In the genomic region with DNA sequence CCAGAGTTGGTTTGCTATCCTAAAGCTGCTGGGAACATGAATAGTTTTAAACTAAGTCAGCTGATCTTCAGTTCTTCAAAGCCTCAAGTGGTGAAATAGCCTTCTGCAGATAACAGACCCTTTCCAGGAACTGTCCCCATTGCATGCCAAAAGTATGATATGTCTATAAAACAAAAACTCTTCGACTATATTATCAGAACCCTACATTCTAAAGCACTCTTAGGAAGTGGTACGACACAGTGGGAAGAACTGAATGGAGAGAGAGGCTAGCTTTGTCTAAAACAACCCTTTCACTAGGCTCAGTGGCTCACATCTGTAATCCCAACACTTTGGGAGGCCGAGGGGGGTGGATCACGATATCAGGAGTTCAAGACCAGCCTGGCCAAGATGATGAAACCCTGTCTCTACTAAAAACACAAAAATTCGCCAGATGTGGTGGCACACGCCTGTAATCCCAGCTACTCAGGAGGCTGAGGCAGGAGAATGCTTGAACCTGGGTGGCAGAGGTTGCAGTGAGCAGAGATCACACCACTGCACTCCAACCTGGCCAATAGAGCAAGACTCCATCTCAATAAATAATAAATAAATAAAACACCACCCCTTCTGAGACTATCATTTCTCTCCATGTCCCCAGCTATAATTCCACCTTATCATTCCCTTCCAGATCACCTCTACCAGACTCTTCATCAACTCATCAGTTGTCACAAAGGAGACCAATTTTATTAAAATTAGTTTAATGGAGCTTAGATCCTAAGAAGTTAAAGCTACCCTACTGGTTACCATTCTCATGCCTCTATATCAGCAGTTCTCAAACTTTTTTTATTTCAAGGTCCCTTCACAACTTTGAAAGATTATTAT, we compare ENCODE assay signal across 31 cellular contexts. TPM values are rescaled to one million over a fixed set of nuclear protein-coding genes. Genes with fewer than 3 reads are reported as not detected.
DNase-seq lines count a peak whose midpoint lies in the region; ATAC-seq, FAIRE-seq and TF ChIP-seq lines count a peak whose summit lies in the region.
"Had no signal": no experiment of that assay in that cellular context is flagged by ENCODE, and none has a peak within 500 bp of the region (broad histone marks: within the 10 kb centered on the region; RNA-seq: fewer than 3 reads in every experiment).

No MANE protein-coding gene starts in this region.

- H3K9me1 ChIP-seq in K562 (ENCODE audit: control insufficient read depth, insufficient read depth, low read length), result no peaks in the 10 kb centered on the region

- H3K4me2 ChIP-seq in K562 (ENCODE audit: insufficient read depth, low read length) (peak overlapping the region; percentile 64), SK-N-SH (no peak overlapping the region)

- no TSS peak for BruUV-seq in K562 (replicated peaks; lab: Mats Ljungman, UMichigan)

- H3K9ac ChIP-seq in K562 (ENCODE audit: insufficient read depth in 1 of 2, low read depth in 2 of 2, low read length in 2 of 2) (peak overlapping the region in 1 of 2 experiments; percentile 40; a peak in 2 of 4 replicates), SK-N-SH (no peak overlapping the region)
- H3K9ac ChIP-seq: GM23248 had no signal

- peaks cover 0 to 20% of the 10 kb centered on the region in 2 donors for H3K4me1 ChIP-seq in right atrium auricular region
- H3K4me1 ChIP-seq in K562 (replicated peaks in 1 of 2; ENCODE audit: control insufficient read depth in 2 of 2, insufficient read depth in 2 of 2, low read length in 2 of 2), result peaks cover 20 to 46% of the 10 kb centered on the region in 2 experiments
- peaks cover 31% of the 10 kb centered on the region for H3K4me1 ChIP-seq in testis
- H3K4me1 ChIP-seq in SK-N-SH (ENCODE audit: control insufficient read depth in 1 of 2, insufficient read depth in 2 of 2, low read depth in 1 of 2, low read length in 1 of 2), result no peaks in the 10 kb centered on the region; a peak in 2 of 4 replicates

- H3K36me3 ChIP-seq in right atrium auricular region (no peaks in the 10 kb centered on the region), K562 (ENCODE audit: control insufficient read depth, insufficient read depth, low read length) (peaks cover 4% of the 10 kb centered on the region; the same call in 2 of the 3 replicates), testis (ENCODE audit: low read depth, missing control alignments) (no peaks in the 10 kb centered on the region), SK-N-SH (replicated peaks in 1 of 2; ENCODE audit: control insufficient read depth in 1 of 2, insufficient read depth in 2 of 2, low read length in 1 of 2) (no peaks in the 10 kb centered on the region)
- H3K36me3 ChIP-seq: gastrocnemius medialis, spleen had no signal

- 0% methylated on average over 6 of the region's 6 CpGs for WGBS in K562 (ENCODE audit: insufficient coverage, low coverage, missing lambda C conversion rate)
- 66 to 74% methylated on average over 6 of the region's 6 CpGs for WGBS in testis, 2 donors
- WGBS in SK-N-SH (ENCODE audit: low lambda C conversion rate), result 80% methylated on average over 6 of the region's 6 CpGs

- no peak overlapping the region for H3K27ac ChIP-seq in right atrium auricular region
- peak overlapping the region; percentile 74 for H3K27ac ChIP-seq in K562 (ENCODE audit: extremely low read depth, low read depth, low read length)
- peak overlapping the region; percentile 9 to 23 for H3K27ac ChIP-seq in testis
- H3K27ac ChIP-seq in SK-N-SH (ENCODE audit: low read depth in 2 of 2, low read length in 1 of 2), result no peak overlapping the region
- H3K27ac ChIP-seq: gastrocnemius medialis, GM23248, spleen had no signal

- H3K4me3 ChIP-seq in right atrium auricular region (no peak overlapping the region), K562 (no peak overlapping the region), testis (no peak overlapping the region), SK-N-SH (ENCODE audit: low read depth in 2 of 2, low read length in 1 of 2) (no peak overlapping the region)
- H3K4me3 ChIP-seq: gastrocnemius medialis, GM23248, mucosa of descending colon, spleen had no signal

- TF ChIP-seq RAD21 in K562 (CRISPR knock-in tag; conservative IDR thresholded peaks at IDR 0.05 in 1 of 2, IDR thresholded peaks at IDR 0.05 in 1 of 2), result no peak
- TF ChIP-seq RAD21 in SK-N-SH (IDR thresholded peaks at IDR 0.05; ENCODE audit: low read length), result no peak

- H4K20me1 ChIP-seq in K562 (replicated peaks; ENCODE audit: control insufficient read depth, insufficient read depth, low read length), result no peaks in the 10 kb centered on the region
- H4K20me1 ChIP-seq in SK-N-SH (ENCODE audit: insufficient read depth), result no peaks in the 10 kb centered on the region

- H3K27me3 ChIP-seq in right atrium auricular region, result no peaks in the 10 kb centered on the region
- no peaks in the 10 kb centered on the region for H3K27me3 ChIP-seq in K562 (ENCODE audit: control insufficient read depth in 2 of 2, insufficient read depth in 2 of 2, low read length in 2 of 2)
- no peaks in the 10 kb centered on the region for H3K27me3 ChIP-seq in testis
- no peaks in the 10 kb centered on the region for H3K27me3 ChIP-seq in SK-N-SH (ENCODE audit: insufficient read depth)
- H3K27me3 ChIP-seq: gastrocnemius medialis, spleen had no signal

- TF ChIP-seq POLR2A in K562 (conservative IDR thresholded peaks at IDR 0.05), result no peak
- no peak for TF ChIP-seq POLR2A in testis (IDR thresholded peaks at IDR 0.05)

- no peaks in the 10 kb centered on the region for H3K9me2 ChIP-seq in SK-N-SH

- intact Hi-C loops in left ventricle myocardium superior (cut with micrococcal nuclease), result no loop called here
- intact Hi-C loops in K562 (cut with micrococcal nuclease), result loop anchor here (5.0 kb wide), 2 partner anchors 121 to 584 kb away; a partner anchor contains a TSS
- intact Hi-C loops in testis (cut with DNase I; ENCODE audit: low total_unique reads), result no loop called here

- ATAC-seq in left ventricle myocardium superior (peak; percentile 12), K562 (peak; percentile 8), HG02885 (IDR thresholded peaks at IDR 0.05; ENCODE audit: poor library complexity, unreplicated experiment) (no peak)
- ATAC-seq: activated CD4-positive, CD25-positive, alpha-beta regulatory T cell treated with anti-CD3 and anti-CD28 coated beads, Interleukin-2, amount 50 U/mL, for 24 hours; CD8-positive, alpha-beta T cell; gastrocnemius medialis; mucosa of descending colon; Right ventricle myocardium inferior; stimulated activated memory B cell treated with anti-CD40 and anti-IgM and Interleukin-4, amounts not matched to agents 10 μg/mL and 1 μg/mL and 100 μg/mL, for 72 hours had no signal

- peak; percentile 59 for FAIRE-seq in K562 (lab: Jason Lieb, UNC)
- FAIRE-seq: G401.6, keratinocyte had no signal

- H3F3A ChIP-seq in SK-N-SH (replicated peaks; ENCODE audit: insufficient read depth), result peaks cover 5% of the 10 kb centered on the region

- POLR2A ChIA-PET in K562 (lab: Yijun Ruan, JAX), result interaction anchor here (0.8 to 1.3 kb wide), 2 partner anchors 18 to 594 kb away, joined by 4 to 5 read pairs; no protein-coding TSS in a partner anchor
- POLR2A ChIA-PET in SK-N-SH (lab: Yijun Ruan, JAX), result no interaction called here

- H3K79me2 ChIP-seq in K562 (ENCODE audit: control insufficient read depth, insufficient read depth, low read length), result peaks cover 28% of the 10 kb centered on the region
- no peaks in the 10 kb centered on the region for H3K79me2 ChIP-seq in SK-N-SH (ENCODE audit: insufficient read depth)

- DNase-seq in left ventricle myocardium superior (no peak), right atrium auricular region (ENCODE audit: low spot score) (no peak), K562 (ENCODE audit: extremely low read depth in 1 of 4, low spot score in 3 of 4) (peak in 2 of 4 experiments; percentile 62 to 85), iris pigment epithelial cell (ENCODE audit: low read depth) (peak; percentile 71), testis (no peak), anterior cingulate cortex (lab: John Stamatoyannopoulos, UW) (no peak), SK-N-SH (no peak)
- DNase-seq: 8988T; activated CD4-positive, alpha-beta memory T cell treated with anti-CD3 and anti-CD28 coated beads for 36 hours; activated gamma-delta T cell; AML-193; CD8-positive, alpha-beta T cell; DMS153; gastrocnemius medialis; GM23248; KG1; MM.1S; mucosa of descending colon; NCI-H1417; NCI-H2081; NCI-H345; nephron progenitor cell; spleen; stimulated activated CD4-positive, alpha-beta T cell treated with anti-CD3 and anti-CD28 coated beads, Interleukin-2, amount 100 ng/mL, for 48 hours; T-helper 9 cell had no signal

- in situ Hi-C loops in K562 (cut with MboI), result no loop called here

- CTCF ChIA-PET in K562 (lab: Yijun Ruan, JAX; ENCODE audit: low intra/inter-chr PET ratio) (no interaction called here), SK-N-SH (lab: Yijun Ruan, JAX) (interaction anchor here (0.7 kb wide), 1 partner anchor 103 kb away, joined by 3 read pairs; no protein-coding TSS in a partner anchor)

- H3K9me3 ChIP-seq in right atrium auricular region, result no peaks in the 10 kb centered on the region
- no peaks in the 10 kb centered on the region for H3K9me3 ChIP-seq in K562 (replicated peaks; ENCODE audit: control insufficient read depth, insufficient read depth, low read depth, low read length)
- no peaks in the 10 kb centered on the region for H3K9me3 ChIP-seq in testis
- H3K9me3 ChIP-seq in SK-N-SH, result no peaks in the 10 kb centered on the region
- H3K9me3 ChIP-seq: gastrocnemius medialis, mucosa of descending colon, spleen had no signal

- TF ChIP-seq CTCF in right atrium auricular region (IDR thresholded peaks at IDR 0.05) (no peak), K562 (IDR thresholded peaks at IDR 0.05 in 2 of 3, conservative IDR thresholded peaks at IDR 0.05 in 1 of 3; ENCODE audit: insufficient read depth in 2 of 3, low read depth in 1 of 3, low read length in 3 of 3) (no peak), testis (IDR thresholded peaks at IDR 0.05) (no peak), SK-N-SH (IDR thresholded peaks at IDR 0.05) (no peak)

- TF ChIP-seq EP300 in K562 (IDR thresholded peaks at IDR 0.05; ENCODE audit: low read length), result peak; percentile 75; the same call in 1 of the 2 replicates
- TF ChIP-seq EP300 in SK-N-SH (IDR thresholded peaks at IDR 0.05; ENCODE audit: borderline replicate concordance in 1 of 2, low read depth in 1 of 2, low read length in 1 of 2), result no peak

- peak overlapping the region; percentile 61 for H2AFZ ChIP-seq in K562 (ENCODE audit: low read depth, low read length)
- no peak overlapping the region for H2AFZ ChIP-seq in SK-N-SH (ENCODE audit: low read depth)
- H2AFZ ChIP-seq: GM23248 had no signal

RNA-seq across cellular contexts. Expression of a gene that starts 2.3 kb away (rescaled TPM):
- total RNA-seq in left ventricle myocardium superior (3.3 TPM), right atrium auricular region (1 to 10 TPM; 3.4 to 3.5 TPM), K562 (2014; rRNA removed) (17.8 and 21.7 TPM in 2 replicates), K562 (2014; rRNA removed; fragmentation: Illumina TruSeq; extraction: Trizol) (54.0 and 54.2 TPM in 2 replicates), K562 (2015; rRNA removed; fragmentation: Illumina TruSeq; extraction: Trizol) (41.2 and 43.3 TPM in 2 replicates), K562 (2021) (31.1 and 31.6 TPM in 2 replicates), testis (1 to 10 TPM; 6.1 to 7.6 TPM)
- total RNA-seq in K562 (2011; cell fraction: chromatin; rRNA removed; ENCODE audit: low replicate concordance), result 114 and 187 TPM in 2 replicates
- 100 and 116 TPM in 2 replicates for total RNA-seq in K562 (2011; cell fraction: nucleolus; rRNA removed)
- total RNA-seq in K562 (2011; cell fraction: nucleoplasm; rRNA removed), result 130 and 133 TPM in 2 replicates
- polyA plus RNA-seq in K562 (2011; rRNA removed) (41.3 and 44.7 TPM in 2 replicates), K562 (2014; fragmentation: Illumina TruSeq; extraction: Trizol) (19.2 and 23.7 TPM in 2 replicates), K562 (2014; fragmentation: Nextera tagmentation; extraction: Ambion mirVana) (1 to 10 TPM in 1 of 2 experiments, under 1 TPM in 1; 0.87 to 1.9 TPM), K562 (2014; rRNA removed) (14.6 and 18.6 TPM in 2 replicates), testis (ENCODE audit: insufficient read depth, low read depth, low replicate concordance) (1.7 TPM), SK-N-SH (2012; rRNA removed) (1.9 and 2.7 TPM in 2 replicates)
- polyA plus RNA-seq in K562 (2011; cell fraction: cytosol; rRNA removed), result 12.5 and 26.8 TPM in 2 replicates
- polyA plus RNA-seq in K562 (2011; cell fraction: nucleus; rRNA removed), result 25.7 and 36.5 TPM in 2 replicates
- 17.5 and 23.2 TPM in 2 replicates for polyA plus RNA-seq in K562 (2012)
- polyA minus RNA-seq in K562 (2011; rRNA and poly(A)+ RNA removed), result 150 and 168 TPM in 2 replicates
- polyA minus RNA-seq in K562 (2011; cell fraction: cytosol; rRNA and poly(A)+ RNA removed), result 41.7 and 43.8 TPM in 2 replicates
- 35.1 and 70.3 TPM in 2 replicates for polyA minus RNA-seq in K562 (2011; cell fraction: nucleus; rRNA and poly(A)+ RNA removed)
- 1.8 and 2.3 TPM in 2 replicates for polyA plus RNA-seq in SK-N-SH (2012; cell fraction: cytosol; rRNA removed)
- polyA plus RNA-seq in SK-N-SH (2012; cell fraction: nucleus; rRNA removed), result 0.80 and 1.8 TPM in 2 replicates

Comparison
In these comparisons a context has a peak if more than half of its experiments do, and no peak if none do; other contexts are left out.
1. H3K27ac ChIP-seq: peak in K562 (single experiment) and testis (2 of 2); none in right atrium auricular region (0 of 2) and SK-N-SH (0 of 2).